ENCODE assay signal across 8 cellular contexts in genomic region chr1:160400646-160401486, GRCh38. TPM values are rescaled to one million over a fixed set of nuclear protein-coding genes. Genes with fewer than 3 reads are reported as not detected.
DNase-seq lines count a peak whose midpoint lies in the region; ATAC-seq and TF ChIP-seq lines count a peak whose summit lies in the region.

No MANE protein-coding gene starts in this region.

- H3K27ac ChIP-seq in A673 (ENCODE audit: low read depth, low read length, poor library complexity, severe bottlenecking) = peak overlapping the region; percentile 90
- peak overlapping the region; percentile 86 for H3K27ac ChIP-seq in HUES64 (ENCODE audit: low read depth, low read length)
- peak overlapping the region in 3 of 4 donors; percentile 34 to 66 (median 64) for H3K27ac ChIP-seq in body of pancreas
- peak overlapping the region; percentile 3 to 48 for H3K27ac ChIP-seq in left lung
- peak overlapping the region; percentile 48 to 82 (median 58) for H3K27ac ChIP-seq in thyroid gland

- peak overlapping the region; percentile 86 for H3K9ac ChIP-seq in HUES64 (ENCODE audit: low read depth, low read length)

- TF ChIP-seq CTCF in A673 (conservative IDR thresholded peaks at IDR 0.05; ENCODE audit: low read depth, low read length) (no peak), body of pancreas (IDR thresholded peaks at IDR 0.05) (no peak), left lung (IDR thresholded peaks at IDR 0.05) (no peak), thyroid gland (IDR thresholded peaks at IDR 0.05) (no peak)

- peak overlapping the region; percentile 96 for H3K4me3 ChIP-seq in A673 (ENCODE audit: low read depth, low read length, poor library complexity, severe bottlenecking)
- peak overlapping the region; percentile 95 for H3K4me3 ChIP-seq in HUES64 (ENCODE audit: low read length)
- peak overlapping the region; percentile 74 to 97 for H3K4me3 ChIP-seq in body of pancreas
- H3K4me3 ChIP-seq in left lung = peak overlapping the region; percentile 48 to 57
- H3K4me3 ChIP-seq in thyroid gland (replicated peaks in 1 of 3) = peak overlapping the region; percentile 82 to 96 (median 83)

- peaks cover 15% of the 10 kb centered on the region for H3K4me1 ChIP-seq in A673 (ENCODE audit: insufficient read depth, low read length, poor library complexity, severe bottlenecking)
- H3K4me1 ChIP-seq in HUES64 (ENCODE audit: insufficient read depth, low read length) = peaks cover 52% of the 10 kb centered on the region
- peaks cover 22% of the 10 kb centered on the region for H3K4me1 ChIP-seq in body of pancreas
- H3K4me1 ChIP-seq in left lung = peaks cover 0 to 26% of the 10 kb centered on the region in 2 donors
- peaks cover 9 to 30% of the 10 kb centered on the region in 2 donors for H3K4me1 ChIP-seq in thyroid gland

- peak; percentile 55 for DNase-seq in A673 (ENCODE audit: low spot score)
- peak in 3 of 4 donors; percentile 13 to 49 (median 30) for DNase-seq in body of pancreas
- no peak for DNase-seq in left lung
- DNase-seq in thyroid gland = peak; percentile 45 to 48
- DNase-seq in SW480 (ENCODE audit: low spot score) = no peak

- TF ChIP-seq POLR2A in body of pancreas (IDR thresholded peaks at IDR 0.05) (no peak), thyroid gland (IDR thresholded peaks at IDR 0.05) (no peak)

- no peaks in the 10 kb centered on the region for H3K9me3 ChIP-seq in A673 (ENCODE audit: low read depth, low read length, poor library complexity, severe bottlenecking)
- no peaks in the 10 kb centered on the region for H3K9me3 ChIP-seq in HUES64 (ENCODE audit: insufficient read depth, low read depth, low read length)
- no peaks in the 10 kb centered on the region for H3K9me3 ChIP-seq in body of pancreas
- H3K9me3 ChIP-seq in left lung = no peaks in the 10 kb centered on the region
- H3K9me3 ChIP-seq in thyroid gland = no peaks in the 10 kb centered on the region

- POLR2A ChIA-PET in A673 (lab: Charles Lee; ENCODE audit: low non-redundant PET) = interaction anchor here (0.7 kb wide), 1 partner anchor 468 kb away, joined by 4 read pairs; no protein-coding TSS in a partner anchor

- CTCF ChIA-PET in A673 (lab: Charles Lee) = no interaction called here

- no TSS peak for BruUV-seq in A673 (replicated peaks; lab: Mats Ljungman, UMichigan)

- WGBS in HUES64 = under 1% methylated on average over 47 of the region's 55 CpGs
- 1% methylated on average over 43 to 49 of the region's 55 CpGs for WGBS in body of pancreas, 2 donors
- 3 to 4% methylated on average over 51 to 52 of the region's 55 CpGs for WGBS in thyroid gland, 2 donors

- peak; percentile 45 for ATAC-seq in body of pancreas
- ATAC-seq in left lung = peak; percentile 37
- ATAC-seq in GM18870 (IDR thresholded peaks at IDR 0.05; ENCODE audit: unreplicated experiment) = no peak
- ATAC-seq in HG02973 (IDR thresholded peaks at IDR 0.05; ENCODE audit: unreplicated experiment) = no peak

- H3K27me3 ChIP-seq in A673 (replicated peaks; ENCODE audit: insufficient read depth, low read depth, low read length, poor library complexity) = no peaks in the 10 kb centered on the region
- H3K27me3 ChIP-seq in HUES64 (ENCODE audit: insufficient read depth, low read length) = no peaks in the 10 kb centered on the region
- H3K27me3 ChIP-seq in body of pancreas = no peaks in the 10 kb centered on the region
- peaks cover 0 to 36% of the 10 kb centered on the region in 2 donors for H3K27me3 ChIP-seq in left lung
- no peaks in the 10 kb centered on the region for H3K27me3 ChIP-seq in thyroid gland

- H3K36me3 ChIP-seq in A673 (ENCODE audit: insufficient read depth, low read length, poor library complexity, severe bottlenecking) (no peaks in the 10 kb centered on the region), HUES64 (ENCODE audit: insufficient read depth, low read length) (no peaks in the 10 kb centered on the region), body of pancreas (replicated peaks in 1 of 2; ENCODE audit: insufficient read depth in 1 of 2, low read depth in 2 of 2) (no peaks in the 10 kb centered on the region), left lung (no peaks in the 10 kb centered on the region), thyroid gland (no peaks in the 10 kb centered on the region)

- intact Hi-C loops in A673 (cut with micrococcal nuclease; ENCODE audit: unreplicated experiment) = no loop called here
- intact Hi-C loops in body of pancreas (cut with DNase I) = no loop called here
- intact Hi-C loops in left lung (cut with DNase I) = no loop called here
- intact Hi-C loops in thyroid gland (cut with DNase I) = no loop called here

RNA-seq across cellular contexts. Expression of gene VANGL2, which starts 0.5 kb away (rescaled TPM):
- total RNA-seq in A673 (2021) (20.9 and 22.7 TPM in 2 replicates), body of pancreas (1 to 10 TPM; 3.6 to 7.8 TPM), left lung (1 to 10 TPM; 2.7 to 5.5 TPM), thyroid gland (10 to 100 TPM in 1 of 4 donors, 1 to 10 TPM in 3; 5.8 to 28.5 (median 7.8) TPM)
- polyA plus RNA-seq in HUES64 (2013, experiment 1 of 2) = 41.6 TPM
- polyA plus RNA-seq in HUES64 (2013, experiment 2 of 2) = 53.8 TPM

RNA-seq across cellular contexts. Expression of gene NHLH1, which starts 34.0 kb away (rescaled TPM):
- 0.43 and 0.55 TPM in 2 replicates for total RNA-seq in A673 (2021)
- polyA plus RNA-seq in HUES64 (2013, experiment 1 of 2) = 0.55 TPM
- 1.8 TPM for polyA plus RNA-seq in HUES64 (2013, experiment 2 of 2)
- total RNA-seq in body of pancreas = not detected
- under 1 TPM; 0.09 to 0.26 TPM for total RNA-seq in left lung
- total RNA-seq in thyroid gland = not detected

RNA-seq across cellular contexts. Expression of gene NCSTN, which starts 57.7 kb away (rescaled TPM):
- total RNA-seq in A673 (2021) (58.0 and 64.6 TPM in 2 replicates), body of pancreas (10 to 100 TPM; 30.7 to 39.2 TPM), left lung (10 to 100 TPM; 90.7 to 93.8 TPM), thyroid gland (10 to 100 TPM; 50.8 to 80.1 (median 68.5) TPM)
- 53.9 TPM for polyA plus RNA-seq in HUES64 (2013, experiment 1 of 2)
- 51.9 TPM for polyA plus RNA-seq in HUES64 (2013, experiment 2 of 2)

RNA-seq across cellular contexts. Expression of gene COPA, which starts 57.8 kb away (rescaled TPM):
- total RNA-seq in A673 (2021) (134 and 166 TPM in 2 replicates), body of pancreas (10 to 100 TPM; 75.8 to 86.7 TPM), left lung (100 to 1,000 TPM; 174 to 181 TPM), thyroid gland (100 to 1,000 TPM; 172 to 334 (median 182) TPM)
- polyA plus RNA-seq in HUES64 (2013, experiment 1 of 2) = 73.8 TPM
- 69.4 TPM for polyA plus RNA-seq in HUES64 (2013, experiment 2 of 2)

Comparison
In these comparisons a context has a peak if more than half of its experiments do, and no peak if none do; other contexts are left out.
1. DNase-seq: peak in A673 (single experiment), body of pancreas (3 of 4) and thyroid gland (2 of 2); none in left lung (0 of 2) and SW480 (single experiment).
2. H3K27ac ChIP-seq: peak in every context shown above with its lines; median percentile 90 in A673; 86 in HUES64; 64 in body of pancreas; 58 in thyroid gland; 26 in left lung.
3. ATAC-seq: peak in body of pancreas (single experiment) and left lung (single experiment); none in GM18870 (single experiment) and HG02973 (single experiment).
4. Peak in every context shown above with its lines, with median percentiles within 50 percentile points of each other: H3K4me3 ChIP-seq.